Comparison of ENCODE assay signal across 8 cellular contexts in the genomic region with DNA sequence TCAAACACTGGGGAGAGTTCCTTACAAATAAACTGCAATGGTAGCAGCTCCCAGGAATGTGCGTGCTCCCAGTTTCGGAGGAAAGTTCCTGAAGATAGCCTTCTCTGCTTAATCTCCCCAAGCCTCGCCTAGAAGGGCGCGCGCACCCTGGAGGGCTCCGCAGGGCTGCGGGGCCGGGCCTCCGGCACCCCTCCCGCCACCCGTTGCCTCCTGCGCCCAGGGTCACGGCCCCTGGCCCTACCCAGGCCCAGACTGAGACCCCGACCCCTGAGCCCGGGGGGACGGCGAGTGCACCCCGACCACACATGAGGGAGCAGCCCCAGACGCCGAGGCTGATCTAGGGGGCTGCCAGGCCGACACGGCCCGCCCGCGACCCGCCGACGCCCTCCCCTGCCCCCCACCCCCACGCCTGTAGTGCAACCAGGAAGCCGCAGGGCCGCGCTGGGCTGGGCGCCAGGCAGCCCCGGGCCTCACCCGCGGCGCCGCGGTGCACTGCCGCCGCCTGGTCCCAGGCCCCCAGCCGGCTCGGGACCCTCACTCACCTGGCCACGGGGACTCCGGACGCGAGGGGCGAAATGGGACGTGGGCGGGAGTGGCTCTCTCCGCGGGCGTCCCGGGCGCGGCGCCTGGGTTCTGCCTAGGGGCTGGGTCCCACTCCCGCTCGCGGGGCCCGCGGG. TPM values are rescaled to one million over a fixed set of nuclear protein-coding genes. Genes with fewer than 3 reads are reported as not detected.
DNase-seq lines count a peak whose midpoint lies in the region; ATAC-seq and TF ChIP-seq lines count a peak whose summit lies in the region.

No MANE protein-coding gene starts in this region.

- no peaks in the 10 kb centered on the region for H3K9me3 ChIP-seq in upper lobe of left lung

- H3K27ac ChIP-seq in upper lobe of left lung = peak overlapping the region; percentile 92 to 100 (median 98)

- H3K36me3 ChIP-seq in upper lobe of left lung = peaks cover 0 to 7% (median 0%) of the 10 kb centered on the region in 4 donors

- peak; percentile 65 for DNase-seq in AG20443 (ENCODE audit: low spot score)
- DNase-seq in T-helper 2 cell treated with Interferon-gamma antibody and Interleukin-4, amounts not matched to agents 5 μg/mL and 100 μg/mL, for 36 hours (ENCODE audit: low spot score) = no peak
- peak; percentile 29 for DNase-seq in effector CD4-positive, alpha-beta T cell
- peak in 1 of 2 experiments; percentile 61 for DNase-seq in mesothelial cell of epicardium (ENCODE audit: low spot score in 2 of 2, unreplicated experiment in 2 of 2)
- peak in 1 of 2 donors; percentile 94 for DNase-seq in upper lobe of left lung
- no peak for DNase-seq in epidermal melanocyte (ENCODE audit: insufficient read length, low spot score)

- peak; percentile 22 for ATAC-seq in GM19043 (IDR thresholded peaks at IDR 0.05; ENCODE audit: low read depth, unreplicated experiment)
- ATAC-seq in HG03139 (IDR thresholded peaks at IDR 0.05; ENCODE audit: unreplicated experiment) = peak; percentile 34
- ATAC-seq in upper lobe of left lung (ENCODE audit: low FRiP score in 2 of 2) = peak in 1 of 2 donors; percentile 63

- H3K4me1 ChIP-seq in upper lobe of left lung = peaks cover 55 to 73% (median 59%) of the 10 kb centered on the region in 4 donors

- H3K27me3 Mint-ChIP-seq in T-helper 2 cell treated with Interferon-gamma antibody and Interleukin-4, amounts not matched to agents 5 μg/mL and 100 μg/mL, for 36 hours (ENCODE audit: low read depth) = no peaks in the 10 kb centered on the region
- H3K27me3 Mint-ChIP-seq in mesothelial cell of epicardium (ENCODE audit: low read depth) = no peaks in the 10 kb centered on the region

- H3K9me3 Mint-ChIP-seq in T-helper 2 cell treated with Interferon-gamma antibody and Interleukin-4, amounts not matched to agents 5 μg/mL and 100 μg/mL, for 36 hours = no peaks in the 10 kb centered on the region
- H3K9me3 Mint-ChIP-seq in mesothelial cell of epicardium = no peaks in the 10 kb centered on the region

- peak overlapping the region; percentile 86 for H3K4me3 Mint-ChIP-seq in T-helper 2 cell treated with Interferon-gamma antibody and Interleukin-4, amounts not matched to agents 5 μg/mL and 100 μg/mL, for 36 hours
- H3K4me3 Mint-ChIP-seq in mesothelial cell of epicardium = peak overlapping the region; percentile 93

- H3K4me1 Mint-ChIP-seq in T-helper 2 cell treated with Interferon-gamma antibody and Interleukin-4, amounts not matched to agents 5 μg/mL and 100 μg/mL, for 36 hours (ENCODE audit: low read depth) = peaks cover 42% of the 10 kb centered on the region
- H3K4me1 Mint-ChIP-seq in mesothelial cell of epicardium = peaks cover 80% of the 10 kb centered on the region

- H3K27me3 ChIP-seq in upper lobe of left lung = no peaks in the 10 kb centered on the region

- peak overlapping the region; percentile 87 for H3K27ac Mint-ChIP-seq in T-helper 2 cell treated with Interferon-gamma antibody and Interleukin-4, amounts not matched to agents 5 μg/mL and 100 μg/mL, for 36 hours
- peak overlapping the region; percentile 100 for H3K27ac Mint-ChIP-seq in mesothelial cell of epicardium

- TF ChIP-seq EP300 in upper lobe of left lung (IDR thresholded peaks at IDR 0.05) = no peak

- TF ChIP-seq CTCF in mesothelial cell of epicardium (IDR thresholded peaks at IDR 0.05; ENCODE audit: unreplicated experiment) (no peak), upper lobe of left lung (IDR thresholded peaks at IDR 0.05) (no peak)

- no peak for TF ChIP-seq POLR2A in upper lobe of left lung (IDR thresholded peaks at IDR 0.05)

- 0% methylated on average over 2 to 14 of the region's 63 CpGs for WGBS in upper lobe of left lung, 2 donors

- H3K4me3 ChIP-seq in upper lobe of left lung = peak overlapping the region; percentile 65 to 96 (median 78)

- peaks cover 23% of the 10 kb centered on the region for H3K36me3 Mint-ChIP-seq in T-helper 2 cell treated with Interferon-gamma antibody and Interleukin-4, amounts not matched to agents 5 μg/mL and 100 μg/mL, for 36 hours (ENCODE audit: low read depth)
- no peaks in the 10 kb centered on the region for H3K36me3 Mint-ChIP-seq in mesothelial cell of epicardium

RNA-seq across cellular contexts. Expression of a gene that starts 0.4 kb away (rescaled TPM):
- total RNA-seq in mesothelial cell of epicardium = 215 to 238 TPM (median 226 TPM) in 3 replicates
- 100 to 1,000 TPM; 108 to 327 (median 194) TPM for total RNA-seq in upper lobe of left lung

Comparison
In these comparisons a context has a peak if more than half of its experiments do, and no peak if none do; other contexts are left out.
1. DNase-seq: peak in AG20443 (single experiment) and effector CD4-positive, alpha-beta T cell (single experiment); none in T-helper 2 cell treated with Interferon-gamma antibody and Interleukin-4, amounts not matched to agents 5 μg/mL and 100 μg/mL, for 36 hours (single experiment) and epidermal melanocyte (single experiment).